Comparison of ENCODE assay signal across 25 cellular contexts in genomic region chr12:6529291-6529737, GRCh38. TPM values are rescaled to one million over a fixed set of nuclear protein-coding genes. Genes with fewer than 3 reads are reported as not detected.
DNase-seq lines count a peak whose midpoint lies in the region; ATAC-seq, FAIRE-seq and TF ChIP-seq lines count a peak whose summit lies in the region.
"Had no signal": no experiment of that assay in that cellular context is flagged by ENCODE, and none has a peak within 500 bp of the region (broad histone marks: within the 10 kb centered on the region; RNA-seq: fewer than 3 reads in every experiment).

No MANE protein-coding gene starts in this region.

- peaks cover 18% of the 10 kb centered on the region for H3K4me1 Mint-ChIP-seq in activated naive CD4-positive, alpha-beta T cell treated with anti-CD3 and anti-CD28 coated beads, Interleukin-2, amount 50 U/mL, for 24 hours
- H3K4me1 Mint-ChIP-seq in stimulated activated effector memory CD8-positive, alpha-beta T cell treated with anti-CD3 and anti-CD28 coated beads, Interleukin-12 subunit alpha, Interleukin-12 subunit beta, amount 100 ng/mL, for 72 hours: peaks cover 35% of the 10 kb centered on the region

- no peak for TF ChIP-seq CTCF in GM13976 (IDR thresholded peaks at IDR 0.05; ENCODE audit: borderline replicate concordance, control extremely low read depth, extremely low read depth, insufficient read depth, missing control alignments)

- WGBS in HUES64: 85% methylated on average over 8 of the region's 9 CpGs

- H3K27ac ChIP-seq in HUES64 (ENCODE audit: low read depth, low read length): peak overlapping the region; percentile 33; the same call in 1 of the 2 replicates
- H3K27ac ChIP-seq in epithelial cell of prostate: peak overlapping the region; percentile 81
- H3K27ac ChIP-seq: coronary artery, GM23248, left lung, spleen had no signal

- H3K4me3 ChIP-seq in HUES64 (ENCODE audit: low read length): no peak overlapping the region
- H3K4me3 ChIP-seq: coronary artery, GM23248, left lung, spleen had no signal

- ATAC-seq in stimulated activated effector memory CD8-positive, alpha-beta T cell treated with anti-CD3 and anti-CD28 coated beads, Interleukin-12 subunit alpha, Interleukin-12 subunit beta, amount 100 ng/mL, for 72 hours: no peak
- ATAC-seq: activated T-cell treated with anti-CD3 and anti-CD28 coated beads, Interleukin-2, amount 50 U/mL, for 4 hours; left lung; SK-N-SH treated with all-trans-retinoic acid at 6 μM for 48 hours had no signal

- peaks cover 5% of the 10 kb centered on the region for H3K36me3 Mint-ChIP-seq in activated naive CD4-positive, alpha-beta T cell treated with anti-CD3 and anti-CD28 coated beads, Interleukin-2, amount 50 U/mL, for 24 hours
- peaks cover 100% of the 10 kb centered on the region for H3K36me3 Mint-ChIP-seq in stimulated activated effector memory CD8-positive, alpha-beta T cell treated with anti-CD3 and anti-CD28 coated beads, Interleukin-12 subunit alpha, Interleukin-12 subunit beta, amount 100 ng/mL, for 72 hours

- H3K27ac Mint-ChIP-seq in activated naive CD4-positive, alpha-beta T cell treated with anti-CD3 and anti-CD28 coated beads, Interleukin-2, amount 50 U/mL, for 24 hours: peak overlapping the region; percentile 8
- peak overlapping the region; percentile 100 for H3K27ac Mint-ChIP-seq in stimulated activated effector memory CD8-positive, alpha-beta T cell treated with anti-CD3 and anti-CD28 coated beads, Interleukin-12 subunit alpha, Interleukin-12 subunit beta, amount 100 ng/mL, for 72 hours

- in situ Hi-C loops in GM13976 (cut with MboI; ENCODE audit: low sequenced_read_pairs, unreplicated experiment): no loop called here

- H3K27me3 ChIP-seq in HUES64 (ENCODE audit: insufficient read depth, low read length): no peaks in the 10 kb centered on the region
- H3K27me3 ChIP-seq: left lung, spleen had no signal

- no peaks in the 10 kb centered on the region for H3K27me3 Mint-ChIP-seq in activated naive CD4-positive, alpha-beta T cell treated with anti-CD3 and anti-CD28 coated beads, Interleukin-2, amount 50 U/mL, for 24 hours

- FAIRE-seq in HTR-8/SVneo (lab: Jason Lieb, UNC): no peak
- FAIRE-seq: endometrium, G401.6, RCC 7860 had no signal

- no peak overlapping the region for H3K4me3 Mint-ChIP-seq in activated naive CD4-positive, alpha-beta T cell treated with anti-CD3 and anti-CD28 coated beads, Interleukin-2, amount 50 U/mL, for 24 hours
- H3K4me3 Mint-ChIP-seq in stimulated activated effector memory CD8-positive, alpha-beta T cell treated with anti-CD3 and anti-CD28 coated beads, Interleukin-12 subunit alpha, Interleukin-12 subunit beta, amount 100 ng/mL, for 72 hours: no peak overlapping the region
- H3K4me3 Mint-ChIP-seq: activated naive CD4-positive, alpha-beta T cell treated with anti-CD3 and anti-CD28 coated beads for 36 hours; activated T-cell treated with anti-CD3 and anti-CD28 coated beads, Interleukin-2, amount 50 U/mL, for 4 hours had no signal

- DNase-seq in activated naive CD4-positive, alpha-beta T cell treated with anti-CD3 and anti-CD28 coated beads, Interleukin-2, amount 50 U/mL, for 16 hours: no peak
- DNase-seq in epithelial cell of prostate (ENCODE audit: low read depth, low spot score): no peak
- DNase-seq in stimulated activated effector memory CD8-positive, alpha-beta T cell treated with anti-CD3 and anti-CD28 coated beads, Interleukin-12 subunit alpha, Interleukin-12 subunit beta, amount 100 ng/mL, for 72 hours (ENCODE audit: low spot score in 2 of 2): no peak
- DNase-seq in SK-N-DZ (ENCODE audit: low spot score): no peak
- DNase-seq in HTR-8/SVneo (ENCODE audit: insufficient read length, low spot score): no peak
- no peak for DNase-seq in GM13976 (ENCODE audit: low spot score)
- DNase-seq: ACHN; activated CD4-positive, alpha-beta T cell treated with anti-CD3 and anti-CD28 coated beads, Interleukin-2, amount 50 U/mL, for 48 hours; activated naive CD4-positive, alpha-beta T cell treated with anti-CD3 and anti-CD28 coated beads for 36 hours; activated T-cell treated with anti-CD3 and anti-CD28 coated beads, Interleukin-2, amount 50 U/mL, for 4 hours; CD4-positive, CD25-positive, alpha-beta regulatory T cell; GM23248; head of caudate nucleus; left lung; NCI-H510A treated with DMSO at 0.1 percent for 48 hours; NK-92 treated with Interleukin-12 subunit alpha and Interleukin-12 subunit beta, amount 100 ng/mL, for 24 hours; spleen; stimulated activated CD4-positive, alpha-beta T cell treated with anti-CD3 and anti-CD28 coated beads, Interleukin-4, amount 100 ng/mL, for 24 hours had no signal

- H3K9me3 Mint-ChIP-seq in activated naive CD4-positive, alpha-beta T cell treated with anti-CD3 and anti-CD28 coated beads, Interleukin-2, amount 50 U/mL, for 24 hours: no peaks in the 10 kb centered on the region
- H3K9me3 Mint-ChIP-seq in stimulated activated effector memory CD8-positive, alpha-beta T cell treated with anti-CD3 and anti-CD28 coated beads, Interleukin-12 subunit alpha, Interleukin-12 subunit beta, amount 100 ng/mL, for 72 hours: no peaks in the 10 kb centered on the region
- H3K9me3 Mint-ChIP-seq: activated naive CD4-positive, alpha-beta T cell treated with anti-CD3 and anti-CD28 coated beads for 36 hours; activated T-cell treated with anti-CD3 and anti-CD28 coated beads, Interleukin-2, amount 50 U/mL, for 4 hours; CD4-positive, CD25-positive, alpha-beta regulatory T cell had no signal

- H3K9me3 ChIP-seq in HUES64 (ENCODE audit: insufficient read depth, low read depth, low read length): no peaks in the 10 kb centered on the region
- H3K9me3 ChIP-seq: left lung, spleen had no signal

- H3K9ac ChIP-seq in HUES64 (ENCODE audit: low read depth, low read length): no peak overlapping the region
- H3K9ac ChIP-seq: GM23248 had no signal

- peaks cover 77% of the 10 kb centered on the region for H3K36me3 ChIP-seq in HUES64 (ENCODE audit: insufficient read depth, low read length)

- peaks cover 14% of the 10 kb centered on the region for H3K4me1 ChIP-seq in HUES64 (ENCODE audit: insufficient read depth, low read length)

RNA-seq across cellular contexts. Expression of gene GAPDH, which starts 5.0 kb away (rescaled TPM):
- polyA plus RNA-seq in HUES64 (2013, experiment 1 of 2): 5,269 TPM
- polyA plus RNA-seq in HUES64 (2013, experiment 2 of 2): 5,160 TPM
- 4,691 and 5,509 TPM in 2 replicates for polyA plus RNA-seq in SK-N-DZ (2014; cell fraction: cytosol; rRNA removed)
- polyA plus RNA-seq in SK-N-DZ (2014; cell fraction: nucleus; rRNA removed): 2,355 and 2,713 TPM in 2 replicates

RNA-seq across cellular contexts. Expression of gene IFFO1, which starts 26.5 kb away (rescaled TPM):
- 9.0 TPM for polyA plus RNA-seq in HUES64 (2013, experiment 1 of 2)
- polyA plus RNA-seq in HUES64 (2013, experiment 2 of 2): 8.5 TPM
- polyA plus RNA-seq in SK-N-DZ (2014; cell fraction: cytosol; rRNA removed): 21.3 and 26.0 TPM in 2 replicates
- 84.3 and 84.6 TPM in 2 replicates for polyA plus RNA-seq in SK-N-DZ (2014; cell fraction: nucleus; rRNA removed)

RNA-seq across cellular contexts. Expression of gene NCAPD2, which starts 35.4 kb away (rescaled TPM):
- polyA plus RNA-seq in HUES64 (2013, experiment 1 of 2): 66.6 TPM
- 80.5 TPM for polyA plus RNA-seq in HUES64 (2013, experiment 2 of 2)
- 91.5 and 151 TPM in 2 replicates for polyA plus RNA-seq in SK-N-DZ (2014; cell fraction: cytosol; rRNA removed)
- 64.8 and 103 TPM in 2 replicates for polyA plus RNA-seq in SK-N-DZ (2014; cell fraction: nucleus; rRNA removed)

RNA-seq across cellular contexts. Expression of gene MRPL51, which starts 36.3 kb away (rescaled TPM):
- polyA plus RNA-seq in HUES64 (2013, experiment 1 of 2): 233 TPM
- 231 TPM for polyA plus RNA-seq in HUES64 (2013, experiment 2 of 2)
- polyA plus RNA-seq in SK-N-DZ (2014; cell fraction: cytosol; rRNA removed): 305 and 306 TPM in 2 replicates
- 213 and 223 TPM in 2 replicates for polyA plus RNA-seq in SK-N-DZ (2014; cell fraction: nucleus; rRNA removed)

RNA-seq across cellular contexts. Expression of gene NOP2, which starts 38.8 kb away (rescaled TPM):
- 61.9 TPM for polyA plus RNA-seq in HUES64 (2013, experiment 1 of 2)
- 59.0 TPM for polyA plus RNA-seq in HUES64 (2013, experiment 2 of 2)
- polyA plus RNA-seq in SK-N-DZ (2014; cell fraction: cytosol; rRNA removed): 98.4 and 102 TPM in 2 replicates
- 461 and 536 TPM in 2 replicates for polyA plus RNA-seq in SK-N-DZ (2014; cell fraction: nucleus; rRNA removed)
